In genomic region chr11:27292642-27293020, GRCh38 we compare ENCODE assay signal across 22 cellular contexts.
DNase-seq lines count a peak whose midpoint lies in the region; ATAC-seq and TF ChIP-seq lines count a peak whose summit lies in the region.
"Had no signal": no experiment of that assay in that cellular context is flagged by ENCODE, and none has a peak within 500 bp of the region (broad histone marks: within the 10 kb centered on the region; RNA-seq: fewer than 3 reads in every experiment).

No MANE protein-coding gene starts in this region.

- H3K9me3 ChIP-seq in Peyer's patch (no peaks in the 10 kb centered on the region), mucosa of descending colon (peaks cover 6% of the 10 kb centered on the region), smooth muscle cell (replicated peaks; ENCODE audit: low read depth) (no peaks in the 10 kb centered on the region)
- H3K9me3 ChIP-seq: MG63 had no signal

- H3K4me1 ChIP-seq in Peyer's patch (peaks cover 0 to 22% (median 0%) of the 10 kb centered on the region in 4 donors), mucosa of descending colon (ENCODE audit: low read depth) (peaks cover 28% of the 10 kb centered on the region), smooth muscle cell (ENCODE audit: low read depth) (peaks cover 10% of the 10 kb centered on the region)
- H3K4me1 ChIP-seq: A549; BLaER1 treated with 17β-estradiol and CSF1 and Interleukin-3, amounts not matched to agents 10 nM and 100 nM had no signal

- H3K27me3 ChIP-seq in Peyer's patch (no peaks in the 10 kb centered on the region), smooth muscle cell (ENCODE audit: low read depth) (no peaks in the 10 kb centered on the region)
- H3K27me3 ChIP-seq: BLaER1 treated with 17β-estradiol and CSF1 and Interleukin-3, amounts not matched to agents 10 nM and 100 nM; MG63 had no signal

- TF ChIP-seq POLR2A in Peyer's patch (IDR thresholded peaks at IDR 0.05) = no peak

- H3K36me3 ChIP-seq in Peyer's patch (no peaks in the 10 kb centered on the region), mucosa of descending colon (ENCODE audit: low read depth) (peaks cover 4% of the 10 kb centered on the region), smooth muscle cell (ENCODE audit: low read depth) (no peaks in the 10 kb centered on the region)
- H3K36me3 ChIP-seq: MG63 had no signal

- no peaks in the 10 kb centered on the region for H3K79me2 ChIP-seq in smooth muscle cell (ENCODE audit: low read depth)

- TF ChIP-seq CTCF in Peyer's patch (IDR thresholded peaks at IDR 0.05) (no peak), mucosa of descending colon (IDR thresholded peaks at IDR 0.05) (no peak), smooth muscle cell (IDR thresholded peaks at IDR 0.05; ENCODE audit: borderline replicate concordance, insufficient read depth, poor library complexity, severe bottlenecking) (no peak)

- intact Hi-C loops in mucosa of descending colon (cut with DNase I, micrococcal nuclease) = loop anchor here (2.0 to 10.0 kb wide), 4 partner anchors 58 to 192 kb away; no protein-coding TSS in a partner anchor

- no peaks in the 10 kb centered on the region for H4K20me1 ChIP-seq in smooth muscle cell (ENCODE audit: low read depth)
- H4K20me1 ChIP-seq: BLaER1 treated with 17β-estradiol and CSF1 and Interleukin-3, amounts not matched to agents 10 nM and 100 nM had no signal

- H3K4me3 ChIP-seq in Peyer's patch = no peak overlapping the region
- H3K4me3 ChIP-seq in mucosa of descending colon = no peak overlapping the region
- no peak overlapping the region for H3K4me3 ChIP-seq in smooth muscle cell
- H3K4me3 ChIP-seq: A549; BLaER1 treated with 17β-estradiol and CSF1 and Interleukin-3, amounts not matched to agents 10 nM and 100 nM; MG63 had no signal

- H2AFZ ChIP-seq in smooth muscle cell (ENCODE audit: low read depth) = peak overlapping the region; percentile 36

- H3K9ac ChIP-seq in smooth muscle cell (ENCODE audit: low read depth) = no peak overlapping the region
- H3K9ac ChIP-seq: BLaER1 treated with 17β-estradiol and CSF1 and Interleukin-3, amounts not matched to agents 10 nM and 100 nM had no signal

- ATAC-seq in mucosa of descending colon (peak; percentile 56), HG03039 (IDR thresholded peaks at IDR 0.05; ENCODE audit: unreplicated experiment) (no peak)
- ATAC-seq: A549, Right ventricle myocardium inferior had no signal

- 40% methylated on average over 2 of the region's 2 CpGs for whole genome bisulfite sequencing in smooth muscle cell (ENCODE audit: low lambda C conversion rate)

- DNase-seq in Peyer's patch (no peak), epithelial cell of prostate (ENCODE audit: low read depth, low spot score) (no peak), mucosa of descending colon (no peak), smooth muscle cell (lab: John Stamatoyannopoulos, UW; ENCODE audit: unreplicated experiment) (no peak), NOMO-1 treated with dmso at 0.1 percent for 144 hours (lab: John Stamatoyannopoulos, UW; ENCODE audit: unreplicated experiment) (no peak), NCI-H2227 (lab: John Stamatoyannopoulos, UW; ENCODE audit: unreplicated experiment) (no peak), HK-2 (ENCODE audit: unreplicated experiment) (no peak)
- DNase-seq: AML-193; CD4-positive, alpha-beta T cell; IMR-90; KG1; MG63; NCI-H1105 treated with DMSO at 0.1 percent for 48 hours; NCI-H146; NCI-H1930; NCI-H2107; NCI-H446 treated with DMSO at 0.1 percent for 48 hours; NCI-H69 had no signal

- peaks cover 8% of the 10 kb centered on the region for H3F3A ChIP-seq in smooth muscle cell (ENCODE audit: low read depth)

- peak overlapping the region in 3 of 4 donors; percentile 39 to 73 (median 67) for H3K27ac ChIP-seq in Peyer's patch
- H3K27ac ChIP-seq in epithelial cell of prostate = peak overlapping the region; percentile 68
- H3K27ac ChIP-seq in smooth muscle cell (ENCODE audit: low read depth) = no peak overlapping the region
- H3K27ac ChIP-seq: A549; BLaER1 treated with 17β-estradiol and CSF1 and Interleukin-3, amounts not matched to agents 10 nM and 100 nM had no signal

- H3K4me2 ChIP-seq in smooth muscle cell = no peak overlapping the region
- H3K4me2 ChIP-seq: A549; BLaER1 treated with 17β-estradiol and CSF1 and Interleukin-3, amounts not matched to agents 10 nM and 100 nM had no signal
